In the genomic region with DNA sequence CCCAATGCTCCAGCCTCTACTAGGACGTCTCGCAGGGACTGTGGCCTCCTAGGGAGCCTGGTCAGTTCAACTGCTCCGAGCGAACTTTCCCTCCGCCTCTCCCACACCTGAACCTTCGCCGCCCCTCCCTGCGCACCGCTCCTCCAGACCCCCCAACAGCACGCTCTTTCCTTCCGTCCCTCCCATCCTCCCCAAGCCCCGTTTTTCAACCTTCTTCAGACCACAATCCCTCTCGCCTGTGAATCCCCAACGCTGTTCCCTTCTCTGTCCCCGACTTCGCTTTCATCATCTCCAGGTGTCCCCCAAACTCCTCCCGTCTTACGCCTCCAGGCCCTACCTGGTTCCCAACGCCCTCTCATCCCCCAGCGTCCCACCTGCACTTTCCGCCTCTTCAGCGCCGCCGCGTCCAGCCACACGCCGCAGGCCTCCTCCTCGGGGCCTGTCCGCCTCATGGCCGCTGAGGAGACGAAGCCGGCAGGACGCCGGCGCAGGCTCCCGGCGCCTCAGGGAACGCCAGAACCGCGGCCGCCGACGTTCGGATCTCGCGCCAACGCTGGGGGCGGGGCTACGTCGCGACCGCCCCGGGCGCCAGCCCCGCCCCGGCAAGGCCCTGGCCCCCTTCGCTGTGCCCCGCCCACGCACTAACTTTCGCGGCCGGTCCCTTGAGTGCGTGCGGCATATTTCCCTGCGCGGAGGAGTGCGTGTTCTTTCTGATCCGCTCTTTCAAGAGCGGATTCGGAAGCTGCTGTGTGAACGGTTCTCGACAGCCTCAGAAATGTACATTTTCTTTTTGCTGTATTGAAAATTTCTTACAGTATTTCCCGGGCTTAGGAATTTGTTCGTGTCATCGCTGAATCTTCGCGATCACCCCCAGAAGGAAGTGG, we compare ENCODE assay signal across 1 cellular context.
A peak's percentile ranks its signal among the peaks of the same experiment; 100 is the strongest.
TF ChIP-seq lines count a peak whose summit lies in the region.

A gene with protein sequence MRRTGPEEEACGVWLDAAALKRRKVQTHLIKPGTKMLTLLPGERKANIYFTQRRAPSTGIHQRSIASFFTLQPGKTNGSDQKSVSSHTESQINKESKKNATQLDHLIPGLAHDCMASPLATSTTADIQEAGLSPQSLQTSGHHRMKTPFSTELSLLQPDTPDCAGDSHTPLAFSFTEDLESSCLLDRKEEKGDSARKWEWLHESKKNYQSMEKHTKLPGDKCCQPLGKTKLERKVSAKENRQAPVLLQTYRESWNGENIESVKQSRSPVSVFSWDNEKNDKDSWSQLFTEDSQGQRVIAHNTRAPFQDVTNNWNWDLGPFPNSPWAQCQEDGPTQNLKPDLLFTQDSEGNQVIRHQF (minus strand): TSS at position 552 of the 884 bp plus-strand sequence. CDS start 100 bp downstream, at position 452.

TF ChIP-seq in HEK293, 187 proteins besides CTCF, POLR2A, EP300 and RAD21 (continued from another document and continues in another):
- TF ChIP-seq ZNF529 (tag by site-specific recombination; IDR thresholded peaks at IDR 0.05; ENCODE audit: insufficient replicate concordance) (no peak), IKZF3 (tag by site-specific recombination; IDR thresholded peaks at IDR 0.05) (peak; percentile 63; the same call in 1 of the 2 replicates), ZNF362 (tag by site-specific recombination; IDR thresholded peaks at IDR 0.05) (no peak), ZNF513 (tag by site-specific recombination; IDR thresholded peaks at IDR 0.05) (no peak), ZNF169 (tag by site-specific recombination; IDR thresholded peaks at IDR 0.05) (peak; percentile 73; the same call in 1 of the 2 replicates), ZNF19 (tag by site-specific recombination; IDR thresholded peaks at IDR 0.05; ENCODE audit: low read depth) (no peak), MYNN (tag by site-specific recombination; IDR thresholded peaks at IDR 0.05; ENCODE audit: borderline replicate concordance) (0 out of 2 replicates have a peak, but pooled peaks have one; percentile 68), HOXA7 (CRISPR knock-in tag; IDR thresholded peaks at IDR 0.05; ENCODE audit: borderline replicate concordance) (no peak), ZNF518A (tag by site-specific recombination; conservative IDR thresholded peaks at IDR 0.05; ENCODE audit: low read depth) (0 out of 2 replicates have a peak, but pooled peaks have one; percentile 23), ZNF214 (tag by site-specific recombination; IDR thresholded peaks at IDR 0.05; ENCODE audit: borderline replicate concordance) (no peak), KLF10 (tag by site-specific recombination; IDR thresholded peaks at IDR 0.05) (peak; percentile 91), ZNF184 (tag by site-specific recombination; IDR thresholded peaks at IDR 0.05) (no peak), ZNF596 (tag by site-specific recombination; IDR thresholded peaks at IDR 0.05) (no peak), ZNF785 (tag by site-specific recombination; IDR thresholded peaks at IDR 0.05) (no peak), ZBTB6 (tag by site-specific recombination; IDR thresholded peaks at IDR 0.05) (peak; percentile 28), ZNF600 (tag by site-specific recombination; IDR thresholded peaks at IDR 0.05) (peak; percentile 93; the same call in 1 of the 2 replicates), ZNF394 (tag by site-specific recombination; IDR thresholded peaks at IDR 0.05; ENCODE audit: borderline replicate concordance) (peak; percentile 61; the same call in 1 of the 2 replicates), ZNF398 (tag by site-specific recombination; IDR thresholded peaks at IDR 0.05) (peak; percentile 61), ZNF148 (tag by site-specific recombination; IDR thresholded peaks at IDR 0.05; ENCODE audit: borderline replicate concordance) (peak; percentile 71; the same call in 1 of the 2 replicates), ZNF133 (tag by site-specific recombination; IDR thresholded peaks at IDR 0.05) (peak; percentile 34; the same call in 1 of the 2 replicates), ZNF501 (tag by site-specific recombination; IDR thresholded peaks at IDR 0.05) (peak; percentile 97), ZNF624 (tag by site-specific recombination; IDR thresholded peaks at IDR 0.05) (no peak), ZNF23 (tag by site-specific recombination; IDR thresholded peaks at IDR 0.05; ENCODE audit: borderline replicate concordance) (no peak), ZNF423 (tag by site-specific recombination; IDR thresholded peaks at IDR 0.05) (peak; percentile 61), ZNF16 (tag by site-specific recombination; IDR thresholded peaks at IDR 0.05; ENCODE audit: low read depth) (no peak)
- TF ChIP-seq, protein P1, sequence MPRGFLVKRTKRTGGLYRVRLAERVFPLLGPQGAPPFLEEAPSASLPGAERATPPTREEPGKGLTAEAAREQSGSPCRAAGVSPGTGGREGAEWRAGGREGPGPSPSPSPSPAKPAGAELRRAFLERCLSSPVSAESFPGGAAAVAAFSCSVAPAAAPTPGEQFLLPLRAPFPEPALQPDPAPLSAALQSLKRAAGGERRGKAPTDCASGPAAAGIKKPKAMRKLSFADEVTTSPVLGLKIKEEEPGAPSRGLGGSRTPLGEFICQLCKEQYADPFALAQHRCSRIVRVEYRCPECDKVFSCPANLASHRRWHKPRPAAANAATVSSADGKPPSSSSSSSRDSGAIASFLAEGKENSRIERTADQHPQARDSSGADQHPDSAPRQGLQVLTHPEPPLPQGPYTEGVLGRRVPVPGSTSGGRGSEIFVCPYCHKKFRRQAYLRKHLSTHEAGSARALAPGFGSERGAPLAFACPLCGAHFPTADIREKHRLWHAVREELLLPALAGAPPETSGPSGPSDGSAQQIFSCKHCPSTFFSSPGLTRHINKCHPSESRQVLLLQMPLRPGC (tag by site-specific recombination; IDR thresholded peaks at IDR 0.05), result peak; percentile 65
- TF ChIP-seq, protein P2, sequence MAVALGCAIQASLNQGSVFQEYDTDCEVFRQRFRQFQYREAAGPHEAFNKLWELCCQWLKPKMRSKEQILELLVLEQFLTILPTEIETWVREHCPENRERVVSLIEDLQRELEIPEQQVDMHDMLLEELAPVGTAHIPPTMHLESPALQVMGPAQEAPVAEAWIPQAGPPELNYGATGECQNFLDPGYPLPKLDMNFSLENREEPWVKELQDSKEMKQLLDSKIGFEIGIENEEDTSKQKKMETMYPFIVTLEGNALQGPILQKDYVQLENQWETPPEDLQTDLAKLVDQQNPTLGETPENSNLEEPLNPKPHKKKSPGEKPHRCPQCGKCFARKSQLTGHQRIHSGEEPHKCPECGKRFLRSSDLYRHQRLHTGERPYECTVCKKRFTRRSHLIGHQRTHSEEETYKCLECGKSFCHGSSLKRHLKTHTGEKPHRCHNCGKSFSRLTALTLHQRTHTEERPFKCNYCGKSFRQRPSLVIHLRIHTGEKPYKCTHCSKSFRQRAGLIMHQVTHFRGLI (tag by site-specific recombination; IDR thresholded peaks at IDR 0.05), result peak; percentile 15; the same call in 1 of the 2 replicates
- TF ChIP-seq, protein P3, sequence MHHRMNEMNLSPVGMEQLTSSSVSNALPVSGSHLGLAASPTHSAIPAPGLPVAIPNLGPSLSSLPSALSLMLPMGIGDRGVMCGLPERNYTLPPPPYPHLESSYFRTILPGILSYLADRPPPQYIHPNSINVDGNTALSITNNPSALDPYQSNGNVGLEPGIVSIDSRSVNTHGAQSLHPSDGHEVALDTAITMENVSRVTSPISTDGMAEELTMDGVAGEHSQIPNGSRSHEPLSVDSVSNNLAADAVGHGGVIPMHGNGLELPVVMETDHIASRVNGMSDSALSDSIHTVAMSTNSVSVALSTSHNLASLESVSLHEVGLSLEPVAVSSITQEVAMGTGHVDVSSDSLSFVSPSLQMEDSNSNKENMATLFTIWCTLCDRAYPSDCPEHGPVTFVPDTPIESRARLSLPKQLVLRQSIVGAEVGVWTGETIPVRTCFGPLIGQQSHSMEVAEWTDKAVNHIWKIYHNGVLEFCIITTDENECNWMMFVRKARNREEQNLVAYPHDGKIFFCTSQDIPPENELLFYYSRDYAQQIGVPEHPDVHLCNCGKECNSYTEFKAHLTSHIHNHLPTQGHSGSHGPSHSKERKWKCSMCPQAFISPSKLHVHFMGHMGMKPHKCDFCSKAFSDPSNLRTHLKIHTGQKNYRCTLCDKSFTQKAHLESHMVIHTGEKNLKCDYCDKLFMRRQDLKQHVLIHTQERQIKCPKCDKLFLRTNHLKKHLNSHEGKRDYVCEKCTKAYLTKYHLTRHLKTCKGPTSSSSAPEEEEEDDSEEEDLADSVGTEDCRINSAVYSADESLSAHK (tag by site-specific recombination; IDR thresholded peaks at IDR 0.05), result no peak; the same call in 1 of the 2 replicates
